ENCODE assay signal across 19 cellular contexts in the genomic region with DNA sequence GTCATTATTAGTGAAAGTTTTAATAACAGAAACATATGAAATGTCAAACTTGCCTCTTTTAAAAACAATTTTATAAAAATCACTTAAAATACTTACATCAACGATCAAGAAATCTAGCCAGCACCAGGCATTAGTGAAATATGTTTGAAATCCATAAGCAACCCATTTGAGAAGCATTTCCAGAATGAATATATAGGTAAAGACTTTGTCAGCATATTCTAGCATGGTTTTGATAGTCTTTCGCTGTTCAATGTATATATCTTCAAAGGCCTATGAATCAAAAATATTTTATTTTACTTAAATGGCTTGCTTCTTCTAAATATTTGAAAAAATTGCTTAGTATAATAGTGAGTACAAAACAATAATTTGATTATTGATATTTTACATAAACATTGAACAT.
DNase-seq lines count a peak whose midpoint lies in the region; ATAC-seq, FAIRE-seq and TF ChIP-seq lines count a peak whose summit lies in the region.
"Had no signal": no experiment of that assay in that cellular context is flagged by ENCODE, and none has a peak within 500 bp of the region (broad histone marks: within the 10 kb centered on the region; RNA-seq: fewer than 3 reads in every experiment).

No MANE protein-coding gene starts in this region.

- peak overlapping the region; percentile 20 for H3K27ac ChIP-seq in HepG2 (ENCODE audit: extremely low read length, insufficient read depth, low read length)
- H3K27ac ChIP-seq in right lobe of liver: no peak overlapping the region
- peak overlapping the region; percentile 77 for H3K27ac ChIP-seq in caudate nucleus (ENCODE audit: low read depth, low read length)
- no peak overlapping the region for H3K27ac ChIP-seq in smooth muscle cell (ENCODE audit: low read depth)

- H3K36me3 ChIP-seq in HepG2 (replicated peaks in 1 of 2; ENCODE audit: control insufficient read depth in 1 of 2, insufficient read depth in 2 of 2, low read length in 2 of 2) (no peaks in the 10 kb centered on the region), right lobe of liver (no peaks in the 10 kb centered on the region), smooth muscle cell (ENCODE audit: low read depth) (no peaks in the 10 kb centered on the region)
- H3K36me3 ChIP-seq: HAP-1 had no signal

- TF ChIP-seq POLR2A in HepG2 (IDR thresholded peaks at IDR 0.05; ENCODE audit: insufficient read depth in 1 of 2, low read depth in 2 of 2, low read length in 2 of 2) (no peak), right lobe of liver (IDR thresholded peaks at IDR 0.05) (no peak)

- TF ChIP-seq CTCF in HepG2 (CRISPR knock-in tag; IDR thresholded peaks at IDR 0.05) (no peak), right lobe of liver (IDR thresholded peaks at IDR 0.05) (no peak), smooth muscle cell (IDR thresholded peaks at IDR 0.05; ENCODE audit: borderline replicate concordance, insufficient read depth, poor library complexity, severe bottlenecking) (no peak)

- CTCF ChIA-PET in HepG2 (lab: Yijun Ruan, JAX; ENCODE audit: low intra/inter-chr PET ratio, low total read pairs): no interaction called here

- 78% methylated on average over 2 of the region's 2 CpGs for WGBS in HepG2 (ENCODE audit: low lambda C conversion rate)
- WGBS in right lobe of liver (ENCODE audit: insufficient coverage, low coverage, low lambda C conversion rate, missing lambda C conversion rate): 75% methylated on average over 2 of the region's 2 CpGs
- 96% methylated on average over 2 of the region's 2 CpGs for WGBS in smooth muscle cell (ENCODE audit: low lambda C conversion rate)

- H3K9me3 ChIP-seq in HepG2 (ENCODE audit: low read length) (peaks cover 4% of the 10 kb centered on the region; the same call in 1 of the 2 replicates), right lobe of liver (no peaks in the 10 kb centered on the region), smooth muscle cell (replicated peaks; ENCODE audit: low read depth) (no peaks in the 10 kb centered on the region)

- H3K4me1 ChIP-seq in HepG2 (ENCODE audit: insufficient read depth, low read length): peaks cover 73% of the 10 kb centered on the region
- peaks cover 0 to 9% (median 0%) of the 10 kb centered on the region in 4 donors for H3K4me1 ChIP-seq in right lobe of liver
- H3K4me1 ChIP-seq in smooth muscle cell (ENCODE audit: low read depth): no peaks in the 10 kb centered on the region
- H3K4me1 ChIP-seq: HAP-1 had no signal

- ATAC-seq in HepG2: no peak
- ATAC-seq in right lobe of liver: no peak
- no peak for ATAC-seq in HG03159 (IDR thresholded peaks at IDR 0.05; ENCODE audit: unreplicated experiment)

- no peak for TF ChIP-seq RAD21 in HepG2 (CRISPR knock-in tag; IDR thresholded peaks at IDR 0.05)

- TF ChIP-seq EP300 in HepG2 (IDR thresholded peaks at IDR 0.05; ENCODE audit: low read depth in 2 of 2, low read length in 2 of 2) (no peak), HepG2 (CRISPR knock-in tag; IDR thresholded peaks at IDR 0.05; ENCODE audit: borderline replicate concordance) (no peak)

- no peak for FAIRE-seq in HepG2 (lab: Jason Lieb, UNC)
- FAIRE-seq: GM12891, GM18507, H54 had no signal

- H4K20me1 ChIP-seq in HepG2 (ENCODE audit: insufficient read depth, low read length): no peaks in the 10 kb centered on the region
- no peaks in the 10 kb centered on the region for H4K20me1 ChIP-seq in smooth muscle cell (ENCODE audit: low read depth)

- H3K27me3 ChIP-seq in HepG2 (ENCODE audit: control insufficient read depth in 1 of 2, insufficient read depth in 2 of 2, low read length in 2 of 2) (no peaks in the 10 kb centered on the region), right lobe of liver (no peaks in the 10 kb centered on the region), smooth muscle cell (ENCODE audit: low read depth) (peaks cover 5% of the 10 kb centered on the region)

- no TSS peak for BruUV-seq in HepG2 (replicated peaks; lab: Mats Ljungman, UMichigan)

- no peak overlapping the region for H3K9ac ChIP-seq in HepG2 (ENCODE audit: insufficient read depth, low read depth, low read length)
- no peak overlapping the region for H3K9ac ChIP-seq in smooth muscle cell (ENCODE audit: low read depth)

- no peak overlapping the region for H2AFZ ChIP-seq in HepG2 (ENCODE audit: low read length)
- no peak overlapping the region for H2AFZ ChIP-seq in smooth muscle cell (ENCODE audit: low read depth)

- intact Hi-C loops in HepG2 (cut with micrococcal nuclease; ENCODE audit: unreplicated experiment) (no loop called here), right lobe of liver (cut with DNase I) (no loop called here)

- DNase-seq in HepG2 (ENCODE audit: low spot score) (no peak), right lobe of liver (no peak), caudate nucleus (lab: John Stamatoyannopoulos, UW) (no peak), smooth muscle cell (lab: John Stamatoyannopoulos, UW; ENCODE audit: unreplicated experiment) (no peak), SHP77 treated with DMSO at 0.1 percent for 48 hours (lab: John Stamatoyannopoulos, UW) (no peak)
- DNase-seq: C1 segment of cervical spinal cord; Calu3; CD4-positive, alpha-beta memory T cell; COR-L47; DMS53; DMS79 treated with DMSO at 0.1 percent for 48 hours; GF-D8; GOT3; HFFc6 had no signal

- POLR2A ChIA-PET in HepG2 (lab: Yijun Ruan, JAX): no interaction called here

- in situ Hi-C loops in HepG2 (cut with HindIII; ENCODE audit: extremely low pct_ligation_motif_present, low pct_unique_long_range_greater_than_20kb): no loop called here

- H3K4me2 ChIP-seq in HepG2 (ENCODE audit: low read depth, low read length): peak overlapping the region; percentile 54; the same call in 1 of the 2 replicates
- H3K4me2 ChIP-seq in smooth muscle cell: peak overlapping the region; percentile 1

- no peaks in the 10 kb centered on the region for H3K79me2 ChIP-seq in HepG2 (ENCODE audit: insufficient read depth, low read length)
- H3K79me2 ChIP-seq in smooth muscle cell (ENCODE audit: low read depth): no peaks in the 10 kb centered on the region

- H3K4me3 ChIP-seq in HepG2 (replicated peaks in 1 of 3; ENCODE audit: insufficient read depth in 1 of 3, low read depth in 2 of 3, low read length in 3 of 3) (no peak overlapping the region), right lobe of liver (no peak overlapping the region), smooth muscle cell (no peak overlapping the region)
- H3K4me3 ChIP-seq: HAP-1 had no signal

- peaks cover 4% of the 10 kb centered on the region for H3F3A ChIP-seq in smooth muscle cell (ENCODE audit: low read depth)

TF ChIP-seq in HepG2, 621 proteins besides CTCF, POLR2A, EP300 and RAD21 (continues in another document):
- TF ChIP-seq EHMT2 (IDR thresholded peaks at IDR 0.05; ENCODE audit: borderline replicate concordance, low read depth, low read length) (no peak), MAFK (conservative IDR thresholded peaks at IDR 0.05 in 1 of 2, IDR thresholded peaks at IDR 0.05 in 1 of 2; ENCODE audit: low read length in 2 of 2) (peak; percentile 52 to 54; a peak in 3 of 4 replicates), ZBTB20 (CRISPR knock-in tag; IDR thresholded peaks at IDR 0.05; ENCODE audit: borderline replicate concordance, low read depth) (no peak), ZNF790 (CRISPR knock-in tag; IDR thresholded peaks at IDR 0.05; ENCODE audit: borderline replicate concordance) (no peak), ZNF780A (CRISPR knock-in tag; IDR thresholded peaks at IDR 0.05) (no peak), NCOR1 (IDR thresholded peaks at IDR 0.05; ENCODE audit: borderline replicate concordance, low read length) (no peak), RCOR2 (CRISPR knock-in tag; IDR thresholded peaks at IDR 0.05) (no peak), TOPORS (CRISPR knock-in tag; IDR thresholded peaks at IDR 0.05) (no peak), CREB1 (IDR thresholded peaks at IDR 0.05) (no peak), CREB1 (CRISPR knock-in tag; IDR thresholded peaks at IDR 0.05) (0 out of 2 replicates have a peak, but pooled peaks have one; percentile 3), RXRB (CRISPR knock-in tag; IDR thresholded peaks at IDR 0.05; ENCODE audit: borderline replicate concordance) (no peak), SOX5 (CRISPR knock-in tag; IDR thresholded peaks at IDR 0.05; ENCODE audit: borderline replicate concordance) (no peak)
- TF ChIP-seq, protein P1, sequence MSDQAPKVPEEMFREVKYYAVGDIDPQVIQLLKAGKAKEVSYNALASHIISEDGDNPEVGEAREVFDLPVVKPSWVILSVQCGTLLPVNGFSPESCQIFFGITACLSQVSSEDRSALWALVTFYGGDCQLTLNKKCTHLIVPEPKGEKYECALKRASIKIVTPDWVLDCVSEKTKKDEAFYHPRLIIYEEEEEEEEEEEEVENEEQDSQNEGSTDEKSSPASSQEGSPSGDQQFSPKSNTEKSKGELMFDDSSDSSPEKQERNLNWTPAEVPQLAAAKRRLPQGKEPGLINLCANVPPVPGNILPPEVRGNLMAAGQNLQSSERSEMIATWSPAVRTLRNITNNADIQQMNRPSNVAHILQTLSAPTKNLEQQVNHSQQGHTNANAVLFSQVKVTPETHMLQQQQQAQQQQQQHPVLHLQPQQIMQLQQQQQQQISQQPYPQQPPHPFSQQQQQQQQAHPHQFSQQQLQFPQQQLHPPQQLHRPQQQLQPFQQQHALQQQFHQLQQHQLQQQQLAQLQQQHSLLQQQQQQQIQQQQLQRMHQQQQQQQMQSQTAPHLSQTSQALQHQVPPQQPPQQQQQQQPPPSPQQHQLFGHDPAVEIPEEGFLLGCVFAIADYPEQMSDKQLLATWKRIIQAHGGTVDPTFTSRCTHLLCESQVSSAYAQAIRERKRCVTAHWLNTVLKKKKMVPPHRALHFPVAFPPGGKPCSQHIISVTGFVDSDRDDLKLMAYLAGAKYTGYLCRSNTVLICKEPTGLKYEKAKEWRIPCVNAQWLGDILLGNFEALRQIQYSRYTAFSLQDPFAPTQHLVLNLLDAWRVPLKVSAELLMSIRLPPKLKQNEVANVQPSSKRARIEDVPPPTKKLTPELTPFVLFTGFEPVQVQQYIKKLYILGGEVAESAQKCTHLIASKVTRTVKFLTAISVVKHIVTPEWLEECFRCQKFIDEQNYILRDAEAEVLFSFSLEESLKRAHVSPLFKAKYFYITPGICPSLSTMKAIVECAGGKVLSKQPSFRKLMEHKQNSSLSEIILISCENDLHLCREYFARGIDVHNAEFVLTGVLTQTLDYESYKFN (CRISPR knock-in tag; conservative IDR thresholded peaks at IDR 0.05): no peak

Comparison
In these comparisons a context has a peak if more than half of its experiments do, and no peak if none do; other contexts are left out.
1. H3K27ac ChIP-seq: peak in HepG2 (single experiment) and caudate nucleus (single experiment); none in right lobe of liver (0 of 3) and smooth muscle cell (single experiment).